In genomic region chr2:61017556-61018318, GRCh38 we compare ENCODE assay signal across 8 cellular contexts. TPM values are rescaled to one million over a fixed set of nuclear protein-coding genes. Genes with fewer than 3 reads are reported as not detected.
A peak's percentile ranks its signal among the peaks of the same experiment; 100 is the strongest.
DNase-seq lines count a peak whose midpoint lies in the region; ATAC-seq, FAIRE-seq and TF ChIP-seq lines count a peak whose summit lies in the region.

A gene with protein sequence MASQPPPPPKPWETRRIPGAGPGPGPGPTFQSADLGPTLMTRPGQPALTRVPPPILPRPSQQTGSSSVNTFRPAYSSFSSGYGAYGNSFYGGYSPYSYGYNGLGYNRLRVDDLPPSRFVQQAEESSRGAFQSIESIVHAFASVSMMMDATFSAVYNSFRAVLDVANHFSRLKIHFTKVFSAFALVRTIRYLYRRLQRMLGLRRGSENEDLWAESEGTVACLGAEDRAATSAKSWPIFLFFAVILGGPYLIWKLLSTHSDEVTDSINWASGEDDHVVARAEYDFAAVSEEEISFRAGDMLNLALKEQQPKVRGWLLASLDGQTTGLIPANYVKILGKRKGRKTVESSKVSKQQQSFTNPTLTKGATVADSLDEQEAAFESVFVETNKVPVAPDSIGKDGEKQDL (plus strand): TSS chr2:61017720. CDS start chr2:61017760, 40 bp downstream.
Gene PUS10 (minus strand): TSS chr2:61018255. CDS start chr2:61011890, 6,365 bp downstream.

- TF ChIP-seq EP300 in H1 (IDR thresholded peaks at IDR 0.05; ENCODE audit: borderline replicate concordance in 1 of 2, low read depth in 2 of 2, low read length in 2 of 2), result no peak

- CTCF ChIA-PET in activated CD8-positive, alpha-beta T cell treated with anti-CD3 and anti-CD28 coated beads, Interleukin-2, amount 10 ng/mL, durations not matched to agents 7 days and 5 days (lab: Charles Lee), result interaction anchor here (0.6 to 1.0 kb wide), 2 partner anchors 136 to 261 kb away, joined by 3 read pairs; partner anchors contain the start of genes PAPOLG and REL
- CTCF ChIA-PET in H1 (lab: Charles Lee; ENCODE audit: partially characterized antibody), result no interaction called here

- no peak for TF ChIP-seq RAD21 in H1 (IDR thresholded peaks at IDR 0.05 in 1 of 2, conservative IDR thresholded peaks at IDR 0.05 in 1 of 2; ENCODE audit: low read depth in 2 of 2, low read length in 2 of 2)

- no peak for TF ChIP-seq CTCF in H1 (IDR thresholded peaks at IDR 0.05; ENCODE audit: control extremely low read depth in 1 of 3, insufficient read depth in 1 of 3, low read depth in 1 of 3, low read length in 3 of 3)

- H3K27me3 Mint-ChIP-seq in activated CD8-positive, alpha-beta T cell treated with anti-CD3 and anti-CD28 coated beads, Interleukin-2, amount 10 ng/mL, durations not matched to agents 7 days and 5 days (ENCODE audit: low read depth), result no peaks in the 10 kb centered on the region

- peaks cover 0 to 42% of the 10 kb centered on the region in 2 experiments; a peak in 2 of 4 replicates for H3K79me2 ChIP-seq in H1 (ENCODE audit: control insufficient read depth in 1 of 2, insufficient read depth in 2 of 2, low read length in 2 of 2)

- no peak for FAIRE-seq in H1 (lab: Jason Lieb, UNC)

- ATAC-seq in GM19035 (IDR thresholded peaks at IDR 0.05; ENCODE audit: unreplicated experiment) (peak; percentile 85), HG03196 (IDR thresholded peaks at IDR 0.05; ENCODE audit: unreplicated experiment) (peak; percentile 81)
- ATAC-seq in activated CD8-positive, alpha-beta T cell treated with anti-CD3 and anti-CD28 coated beads, Interleukin-2, amount 10 ng/mL, durations not matched to agents 7 days and 5 days, result peak; percentile 93

- peak within 1 kb of the TSS; percentile 95 for H3K18ac ChIP-seq in H1 (ENCODE audit: extremely low read depth, low read length)

- H2AK5ac ChIP-seq in H1 (ENCODE audit: low read depth, low read length), result no peak within 1 kb of the TSS

- no peaks in the 10 kb centered on the region for H4K20me1 ChIP-seq in H1 (replicated peaks in 1 of 2; ENCODE audit: control insufficient read depth in 1 of 2, insufficient read depth in 2 of 2, low read length in 2 of 2)

- H3K27ac ChIP-seq in H1 (ENCODE audit: low read depth, low read length), result peak within 1 kb of the TSS; percentile 91
- H3K27ac ChIP-seq in mesodermal cell (ENCODE audit: low read depth, low read length, severe bottlenecking), result peak within 1 kb of the TSS; percentile 54

- peak within 1 kb of the TSS; percentile 97 for H3K27ac Mint-ChIP-seq in activated CD8-positive, alpha-beta T cell treated with anti-CD3 and anti-CD28 coated beads, Interleukin-2, amount 10 ng/mL, durations not matched to agents 7 days and 5 days

- peak within 1 kb of the TSS; percentile 83 to 92 (median 90) for H3K9ac ChIP-seq in H1 (replicated peaks in 1 of 4; ENCODE audit: extremely low read depth in 1 of 4, low read depth in 3 of 4, low read length in 3 of 4)

- POLR2A ChIA-PET in activated CD8-positive, alpha-beta T cell treated with anti-CD3 and anti-CD28 coated beads, Interleukin-2, amount 10 ng/mL, durations not matched to agents 7 days and 5 days (lab: Charles Lee), result interaction anchor here (0.9 to 1.1 kb wide), 2 partner anchors 52 to 521 kb away, joined by 3 read pairs; partner anchors contain the start of gene XPO1
- POLR2A ChIA-PET in H1 (lab: Charles Lee; ENCODE audit: partially characterized antibody), result interaction anchor here (0.7 to 1.5 kb wide), 8 partner anchors 8 to 262 kb away, joined by 3 to 8 read pairs (median 3); partner anchors contain the start of gene PAPOLG

- H2BK5ac ChIP-seq in H1 (ENCODE audit: low read depth, low read length), result peak within 1 kb of the TSS; percentile 99

- 0 out of 2 replicates have a peak within 1 kb of the TSS, but pooled peaks have one; percentile 9 for H2BK20ac ChIP-seq in H1 (ENCODE audit: low read length)

- peak within 1 kb of the TSS; percentile 88 for H2BK120ac ChIP-seq in H1 (replicated peaks; ENCODE audit: low read depth, low read length)

- 2% methylated on average over 34 of the region's 39 CpGs; no CpG with 5 or more reads in 1 of the 2 experiments for WGBS in H1 (ENCODE audit: extremely low coverage in 1 of 2, insufficient coverage in 1 of 2, insufficient read length in 1 of 2, insufficient replicate concordance in 2 of 2, low coverage in 1 of 2, low lambda C conversion rate in 2 of 2, missing lambda C conversion rate in 1 of 2), 2 experiments
- WGBS in mesodermal cell (ENCODE audit: insufficient coverage in 2 of 2), 2 experiments, result 0% methylated on average over 22 of the region's 39 CpGs

- no peak within 1 kb of the TSS for H3K14ac ChIP-seq in H1 (ENCODE audit: insufficient read length)

- H3K4me3 Mint-ChIP-seq in activated CD8-positive, alpha-beta T cell treated with anti-CD3 and anti-CD28 coated beads, Interleukin-2, amount 10 ng/mL, durations not matched to agents 7 days and 5 days, result peak within 1 kb of the TSS; percentile 99

- H4K5ac ChIP-seq in H1 (ENCODE audit: insufficient read length, low read depth, low read length), result peak within 1 kb of the TSS; percentile 97

- peak within 1 kb of the TSS; percentile 94; the same call in 1 of the 2 replicates for H4K8ac ChIP-seq in H1 (ENCODE audit: extremely low read depth, insufficient read depth, low read length)

- H3K9me3 ChIP-seq in H1 (ENCODE audit: insufficient read depth in 2 of 2, low read depth in 1 of 2, low read length in 1 of 2) (no peaks in the 10 kb centered on the region), mesodermal cell (ENCODE audit: control insufficient read depth, low read length) (peaks cover 5% of the 10 kb centered on the region)

- peak within 1 kb of the TSS; percentile 88 for H3K56ac ChIP-seq in H1 (replicated peaks; ENCODE audit: insufficient read length, low read depth, low read length)

- H3K4me3 ChIP-seq in H1 (ENCODE audit: extremely low read depth in 1 of 4, insufficient read depth in 2 of 4, low read depth in 3 of 4, low read length in 4 of 4) (peak within 1 kb of the TSS; percentile 76 to 100 (median 90)), mesodermal cell (ENCODE audit: extremely low read depth, insufficient read depth, low read length, poor library complexity, severe bottlenecking) (peak within 1 kb of the TSS; percentile 97)

- peaks cover 23% of the 10 kb centered on the region for H3K36me3 Mint-ChIP-seq in activated CD8-positive, alpha-beta T cell treated with anti-CD3 and anti-CD28 coated beads, Interleukin-2, amount 10 ng/mL, durations not matched to agents 7 days and 5 days (ENCODE audit: low read depth)

- no peak within 1 kb of the TSS for H3K23ac ChIP-seq in H1 (ENCODE audit: insufficient read length)

- TF ChIP-seq POLR2A in H1 (IDR thresholded peaks at IDR 0.05; ENCODE audit: control extremely low read depth in 1 of 2, low read depth in 2 of 2, low read length in 2 of 2), result peak in 1 of 2 experiments; percentile 69; a peak in 2 of 3 replicates

- 0 out of 2 replicates have a peak within 1 kb of the TSS, but pooled peaks have one; percentile 81 for H2BK15ac ChIP-seq in H1 (ENCODE audit: low read length)

- peaks cover 4% of the 10 kb centered on the region for H3K79me1 ChIP-seq in H1 (ENCODE audit: low read depth, low read length)

- H3K4ac ChIP-seq in H1 (replicated peaks; ENCODE audit: insufficient read length, low read depth, low read length), result peak within 1 kb of the TSS; percentile 58

- peaks cover 3% of the 10 kb centered on the region; the same call in 1 of the 2 replicates for H3K23me2 ChIP-seq in H1 (ENCODE audit: low read depth, low read length)

- 0 out of 8 replicates have a peak, but pooled peaks cover 0 to 4% (median 0%) of the 10 kb centered on the region in 4 experiments for H3K36me3 ChIP-seq in H1 (ENCODE audit: control insufficient read depth in 2 of 4, insufficient read depth in 4 of 4, low read length in 3 of 4)
- peaks cover 22% of the 10 kb centered on the region for H3K36me3 ChIP-seq in mesodermal cell (ENCODE audit: control insufficient read depth, insufficient read depth, low read length)

- H2BK12ac ChIP-seq in H1 (ENCODE audit: low read depth, low read length), result peak within 1 kb of the TSS; percentile 97; the same call in 1 of the 2 replicates

- no peaks in the 10 kb centered on the region for H3K27me3 ChIP-seq in H1 (replicated peaks in 1 of 4; ENCODE audit: control insufficient read depth in 3 of 4, extremely low read depth in 1 of 4, insufficient read depth in 3 of 4, low read length in 3 of 4)

- H2AFZ ChIP-seq in H1 (ENCODE audit: low read length), result peak within 1 kb of the TSS; percentile 100

- H4K91ac ChIP-seq in H1 (replicated peaks; ENCODE audit: insufficient read length, low read length), result peak within 1 kb of the TSS; percentile 70

- H3K9me3 Mint-ChIP-seq in activated CD8-positive, alpha-beta T cell treated with anti-CD3 and anti-CD28 coated beads, Interleukin-2, amount 10 ng/mL, durations not matched to agents 7 days and 5 days (ENCODE audit: insufficient read depth), result no peaks in the 10 kb centered on the region

- H3K4me1 ChIP-seq in H1 (replicated peaks in 1 of 4; ENCODE audit: control insufficient read depth in 3 of 4, insufficient read depth in 4 of 4, low read length in 3 of 4) (peaks cover 0 to 3% (median 0%) of the 10 kb centered on the region in 4 experiments; a peak in 1 of 7 replicates), mesodermal cell (ENCODE audit: control insufficient read depth, insufficient read depth, low read length, poor library complexity, severe bottlenecking) (no peaks in the 10 kb centered on the region)

- peak in 12 of 14 donors; percentile 60 to 97 (median 90) for DNase-seq in C1 segment of cervical spinal cord (lab: John Stamatoyannopoulos, UW)
- peak; percentile 95 for DNase-seq in NCI-H526 treated with DMSO at 0.1 percent for 48 hours (lab: John Stamatoyannopoulos, UW)
- DNase-seq in activated CD8-positive, alpha-beta T cell treated with anti-CD3 and anti-CD28 coated beads, Interleukin-2, amount 10 ng/mL, durations not matched to agents 7 days and 5 days, result peak; percentile 76
- peak; percentile 31 to 91 for DNase-seq in H1 (ENCODE audit: low read depth in 1 of 2, low spot score in 2 of 2)
- DNase-seq in stimulated activated CD8-positive, alpha-beta memory T cell treated with anti-CD3 and anti-CD28 coated beads, Interleukin-15, amount 100 ng/mL, for 1 hour (ENCODE audit: low read depth), result peak; percentile 25

- peak within 1 kb of the TSS; percentile 65 to 74 for H3K4me2 ChIP-seq in H1 (ENCODE audit: insufficient read depth in 1 of 2, low read depth in 2 of 2, low read length in 2 of 2)

- H3K4me1 Mint-ChIP-seq in activated CD8-positive, alpha-beta T cell treated with anti-CD3 and anti-CD28 coated beads, Interleukin-2, amount 10 ng/mL, durations not matched to agents 7 days and 5 days (ENCODE audit: low read depth), result peaks cover 43% of the 10 kb centered on the region

RNA-seq across cellular contexts. Expression of the first gene that starts in this region (rescaled TPM):
- 10 to 100 TPM; 15.5 to 18.6 TPM for total RNA-seq in activated CD8-positive, alpha-beta T cell treated with anti-CD3 and anti-CD28 coated beads, Interleukin-2, amount 10 ng/mL, durations not matched to agents 7 days and 5 days
- 21.8 and 22.3 TPM in 2 replicates for total RNA-seq in H1 (2021; fragmentation: NEBNext Ultra II Directional; extraction: Animal tissue kit (Norgen Biotek cat#: 25700))
- 12.1 and 16.8 TPM in 2 replicates for polyA plus RNA-seq in H1 (2011; rRNA removed)
- polyA plus RNA-seq in H1 (2011; cell fraction: cytosol; rRNA removed), result 13.6 TPM
- polyA plus RNA-seq in H1 (2011; cell fraction: nucleus; rRNA removed), result 8.3 TPM
- polyA plus RNA-seq in H1 (2012, experiment 1 of 2), result 9.9 to 15.4 TPM (median 11.7 TPM) in 4 replicates
- polyA plus RNA-seq in H1 (2012, experiment 2 of 2), result 3.4 TPM
- 10.8 TPM for polyA plus RNA-seq in H1 (2013, experiment 1 of 2)
- 11.7 TPM for polyA plus RNA-seq in H1 (2013, experiment 2 of 2)
- polyA minus RNA-seq in H1 (2011; rRNA and poly(A)+ RNA removed), result 33.0 and 42.1 TPM in 2 replicates
- 14.8 TPM for polyA minus RNA-seq in H1 (2011; cell fraction: cytosol; rRNA and poly(A)+ RNA removed)
- 30.5 TPM for polyA minus RNA-seq in H1 (2011; cell fraction: nucleus; rRNA and poly(A)+ RNA removed)
- polyA plus RNA-seq in mesodermal cell (2013, experiment 1 of 2), result 18.0 TPM
- 17.4 TPM for polyA plus RNA-seq in mesodermal cell (2013, experiment 2 of 2)

RNA-seq across cellular contexts. Expression of gene PUS10, which starts in this region (rescaled TPM):
- total RNA-seq in activated CD8-positive, alpha-beta T cell treated with anti-CD3 and anti-CD28 coated beads, Interleukin-2, amount 10 ng/mL, durations not matched to agents 7 days and 5 days, result 1 to 10 TPM; 7.3 to 7.7 TPM
- 2.2 and 3.1 TPM in 2 replicates for total RNA-seq in H1 (2021; fragmentation: NEBNext Ultra II Directional; extraction: Animal tissue kit (Norgen Biotek cat#: 25700))
- 1.3 TPM in 2 replicates for polyA plus RNA-seq in H1 (2011; rRNA removed)
- 2.1 TPM for polyA plus RNA-seq in H1 (2011; cell fraction: cytosol; rRNA removed)
- 0.93 TPM for polyA plus RNA-seq in H1 (2011; cell fraction: nucleus; rRNA removed)
- polyA plus RNA-seq in H1 (2012, experiment 1 of 2), result 1.1 to 1.9 TPM (median 1.5 TPM) in 4 replicates
- 0.33 TPM for polyA plus RNA-seq in H1 (2012, experiment 2 of 2)
- 1.8 TPM for polyA plus RNA-seq in H1 (2013, experiment 1 of 2)
- polyA plus RNA-seq in H1 (2013, experiment 2 of 2), result 1.5 TPM
- polyA minus RNA-seq in H1 (2011; rRNA and poly(A)+ RNA removed), result 2.8 and 2.9 TPM in 2 replicates
- 1.2 TPM for polyA minus RNA-seq in H1 (2011; cell fraction: cytosol; rRNA and poly(A)+ RNA removed)
- polyA minus RNA-seq in H1 (2011; cell fraction: nucleus; rRNA and poly(A)+ RNA removed), result 4.0 TPM
- 5.0 TPM for polyA plus RNA-seq in mesodermal cell (2013, experiment 1 of 2)
- polyA plus RNA-seq in mesodermal cell (2013, experiment 2 of 2), result 5.3 TPM

Comparison
In these comparisons a context has a peak if more than half of its experiments do, and no peak if none do; other contexts are left out.
1. Peak in every context shown above with its lines: DNase-seq, ATAC-seq, H3K4me3 ChIP-seq and H3K27ac ChIP-seq.
2. DNase-seq: peak in every context shown above with its lines; median percentile 95 in NCI-H526 treated with DMSO at 0.1 percent for 48 hours; 90 in C1 segment of cervical spinal cord; 76 in activated CD8-positive, alpha-beta T cell treated with anti-CD3 and anti-CD28 coated beads, Interleukin-2, amount 10 ng/mL, durations not matched to agents 7 days and 5 days; 61 in H1; 25 in stimulated activated CD8-positive, alpha-beta memory T cell treated with anti-CD3 and anti-CD28 coated beads, Interleukin-15, amount 100 ng/mL, for 1 hour.